ENCODE assay signal across 1 cellular context in genomic region chr14:69652942-69653680, GRCh38.
TF ChIP-seq lines count a peak whose summit lies in the region.

No MANE protein-coding gene starts in this region.

TF ChIP-seq in GM12878, 131 proteins besides CTCF, POLR2A, EP300 and RAD21 (continued from another document):
- peak; percentile 73 for TF ChIP-seq IKZF1 (conservative IDR thresholded peaks at IDR 0.05)
- no peak for TF ChIP-seq TBL1XR1 (IDR thresholded peaks at IDR 0.05; ENCODE audit: low read depth, low read length)
- peak; percentile 53 for TF ChIP-seq CREB1 (IDR thresholded peaks at IDR 0.05; ENCODE audit: low read depth)
- TF ChIP-seq SPI1 (IDR thresholded peaks at IDR 0.05; ENCODE audit: borderline replicate concordance, insufficient read depth, low read depth, low read length), result peak; percentile 67; the same call in 1 of the 2 replicates
- TF ChIP-seq YY1 (IDR thresholded peaks at IDR 0.05; ENCODE audit: low read depth, low read length), result no peak
- TF ChIP-seq PAX5 (IDR thresholded peaks at IDR 0.05; ENCODE audit: borderline replicate concordance, low read depth, low read length), result no peak
- peak; percentile 72 for TF ChIP-seq RUNX3 (IDR thresholded peaks at IDR 0.05; ENCODE audit: low read length)
- TF ChIP-seq, protein P1, sequence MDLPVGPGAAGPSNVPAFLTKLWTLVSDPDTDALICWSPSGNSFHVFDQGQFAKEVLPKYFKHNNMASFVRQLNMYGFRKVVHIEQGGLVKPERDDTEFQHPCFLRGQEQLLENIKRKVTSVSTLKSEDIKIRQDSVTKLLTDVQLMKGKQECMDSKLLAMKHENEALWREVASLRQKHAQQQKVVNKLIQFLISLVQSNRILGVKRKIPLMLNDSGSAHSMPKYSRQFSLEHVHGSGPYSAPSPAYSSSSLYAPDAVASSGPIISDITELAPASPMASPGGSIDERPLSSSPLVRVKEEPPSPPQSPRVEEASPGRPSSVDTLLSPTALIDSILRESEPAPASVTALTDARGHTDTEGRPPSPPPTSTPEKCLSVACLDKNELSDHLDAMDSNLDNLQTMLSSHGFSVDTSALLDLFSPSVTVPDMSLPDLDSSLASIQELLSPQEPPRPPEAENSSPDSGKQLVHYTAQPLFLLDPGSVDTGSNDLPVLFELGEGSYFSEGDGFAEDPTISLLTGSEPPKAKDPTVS (IDR thresholded peaks at IDR 0.05; ENCODE audit: low read depth, low read length), result no peak
- 0 out of 2 replicates have a peak, but pooled peaks have one; percentile 7 for TF ChIP-seq IRF4 (IDR thresholded peaks at IDR 0.05; ENCODE audit: low read depth, low read length)
- no peak for TF ChIP-seq KDM1A (IDR thresholded peaks at IDR 0.05; ENCODE audit: borderline replicate concordance)
- TF ChIP-seq TCF12 (IDR thresholded peaks at IDR 0.05; ENCODE audit: low read depth, low read length), result 0 out of 2 replicates have a peak, but pooled peaks have one; percentile 3
- no peak for TF ChIP-seq ZZZ3 (IDR thresholded peaks at IDR 0.05; ENCODE audit: control insufficient read depth, insufficient read length, low read depth)
- TF ChIP-seq IKZF2 (IDR thresholded peaks at IDR 0.05), result peak; percentile 29 to 48; a peak in 2 of 4 replicates
- TF ChIP-seq NFYA (IDR thresholded peaks at IDR 0.05; ENCODE audit: borderline replicate concordance, low read depth, low read length), result no peak
- TF ChIP-seq EED (IDR thresholded peaks at IDR 0.05; ENCODE audit: low read depth), result peak; percentile 63; the same call in 1 of the 2 replicates
- TF ChIP-seq NRF1 (conservative IDR thresholded peaks at IDR 0.05; ENCODE audit: low read depth, low read length), result no peak
- TF ChIP-seq KAT2A (conservative IDR thresholded peaks at IDR 0.05; ENCODE audit: control insufficient read depth, low read depth, low read length), result no peak
